ENCODE assay signal across 21 cellular contexts in the genomic region with DNA sequence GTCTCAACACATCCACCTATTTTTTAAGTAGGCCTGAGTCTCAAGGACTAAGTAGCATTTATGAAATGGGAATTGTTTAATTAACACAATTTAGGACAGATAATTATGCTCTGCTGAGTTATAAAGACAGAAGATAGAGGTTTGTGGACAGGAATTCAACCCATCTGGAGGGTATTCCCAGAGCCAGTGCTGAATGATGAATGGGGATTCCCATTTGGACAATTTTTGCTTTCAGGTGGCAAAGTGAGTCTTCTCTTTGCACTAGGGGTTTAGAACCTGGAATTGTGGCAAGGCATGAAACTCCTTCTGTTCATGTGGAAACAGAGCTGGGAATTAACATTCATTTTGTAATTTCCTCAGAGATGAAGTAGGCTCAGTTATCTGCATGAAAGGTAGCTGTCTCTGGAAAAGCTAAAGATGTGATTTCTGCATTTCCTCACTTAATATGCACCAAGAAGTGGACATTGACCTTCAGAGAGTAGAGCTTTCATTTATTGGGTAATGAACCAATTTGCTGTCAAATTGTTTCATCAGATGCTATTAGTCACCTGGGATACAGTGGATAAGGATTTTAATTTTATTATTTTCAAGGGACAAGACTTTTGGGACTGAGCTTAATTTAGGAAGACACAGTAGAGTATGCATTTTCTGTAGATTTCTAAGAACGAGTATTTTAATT.
DNase-seq lines count a peak whose midpoint lies in the region; ATAC-seq, FAIRE-seq and TF ChIP-seq lines count a peak whose summit lies in the region.
"Had no signal": no experiment of that assay in that cellular context is flagged by ENCODE, and none has a peak within 500 bp of the region (broad histone marks: within the 10 kb centered on the region; RNA-seq: fewer than 3 reads in every experiment).

No MANE protein-coding gene starts in this region.

- FAIRE-seq in GM12878 (lab: Jason Lieb, UNC) (no peak), small intestine (lab: Jason Lieb, UNC) (no peak), urothelium cell line (lab: Jason Lieb, UNC) (no peak)
- FAIRE-seq: A549, GM12892, GM19239 had no signal

- H4K20me1 ChIP-seq in GM12878 (ENCODE audit: control insufficient read depth, insufficient read depth), result no peaks in the 10 kb centered on the region

- TF ChIP-seq CTCF in GM12878 (IDR thresholded peaks at IDR 0.05 in 2 of 3, conservative IDR thresholded peaks at IDR 0.05 in 1 of 3; ENCODE audit: control insufficient read depth in 2 of 3, extremely low read depth in 1 of 3, insufficient read depth in 1 of 3, low read depth in 3 of 3, low read length in 3 of 3), result no peak

- RAD21 ChIA-PET in GM12878 (lab: Charles Lee; ENCODE audit: unreplicated experiment), result no interaction called here

- H2AFZ ChIP-seq in ACC112 (ENCODE audit: low read length, unreplicated experiment) (peak overlapping the region; percentile 7), GM12878 (ENCODE audit: control insufficient read depth, low read depth, low read length) (no peak overlapping the region)
- H2AFZ ChIP-seq: GM23248 had no signal

- H3K27ac ChIP-seq in ACC112 (ENCODE audit: low read depth, low read length), result no peak overlapping the region
- H3K27ac ChIP-seq in GM12878 (ENCODE audit: control insufficient read depth, insufficient read depth), result no peak overlapping the region
- no peak overlapping the region for H3K27ac ChIP-seq in small intestine (ENCODE audit: low read depth in 1 of 2, low read length in 1 of 2)
- H3K27ac ChIP-seq: A549, GM23248 had no signal

- no TSS peak for BruUV-seq in GM12878 (replicated peaks; lab: Mats Ljungman, UMichigan)

- H3K4me2 ChIP-seq in GM12878 (ENCODE audit: control insufficient read depth, insufficient read depth), result no peak overlapping the region
- H3K4me2 ChIP-seq: A549 had no signal

- H3K4me1 ChIP-seq in ACC112 (ENCODE audit: control insufficient read depth, insufficient read depth, low read length, unreplicated experiment), result no peaks in the 10 kb centered on the region
- H3K4me1 ChIP-seq in GM12878 (ENCODE audit: control insufficient read depth, insufficient read depth, low read length), result no peaks in the 10 kb centered on the region
- no peaks in the 10 kb centered on the region for H3K4me1 ChIP-seq in small intestine (ENCODE audit: control insufficient read depth in 2 of 2, insufficient read depth in 1 of 2, low read depth in 1 of 2, low read length in 1 of 2)
- H3K4me1 ChIP-seq in HAP-1, result peaks cover 10% of the 10 kb centered on the region
- H3K4me1 ChIP-seq: A549 had no signal

- DNase-seq in GM12878 (ENCODE audit: low read depth, low spot score) (no peak), small intestine (peak; percentile 1), urothelium cell line (ENCODE audit: low spot score) (no peak), erythroblast (lab: John Stamatoyannopoulos, UW) (no peak), HAP-1 (ENCODE audit: low spot score in 2 of 2) (no peak)
- DNase-seq: 8988T; C1 segment of cervical spinal cord; Calu3; CD4-positive, alpha-beta memory T cell; COR-L47; DMS53; DMS79 treated with DMSO at 0.1 percent for 48 hours; GF-D8; GM23248; H9; HFFc6 had no signal

- intact Hi-C loops in GM12878 (cut with micrococcal nuclease; ENCODE audit: unreplicated experiment), result no loop called here

- in situ Hi-C loops in GM12878 (cut with MboI) (no loop called here), HAP-1 (cut with MboI; ENCODE audit: low sequenced_read_pairs) (no loop called here)

- H3K4me3 ChIP-seq in ACC112 (ENCODE audit: low read depth, low read length) (no peak overlapping the region), GM12878 (no peak overlapping the region), small intestine (ENCODE audit: low read depth in 1 of 2, low read length in 2 of 2) (no peak overlapping the region), HAP-1 (no peak overlapping the region)
- H3K4me3 ChIP-seq: A549, GM23248 had no signal

- POLR2A ChIA-PET in GM12878 (lab: Charles Lee), result no interaction called here

- H3K36me3 ChIP-seq in ACC112 (ENCODE audit: insufficient read depth, low read length) (no peaks in the 10 kb centered on the region), GM12878 (ENCODE audit: control insufficient read depth in 2 of 2, insufficient read depth in 2 of 2, low read length in 1 of 2) (no peaks in the 10 kb centered on the region), small intestine (ENCODE audit: control insufficient read depth in 2 of 2, insufficient read depth in 2 of 2, low read length in 2 of 2) (no peaks in the 10 kb centered on the region), HAP-1 (replicated peaks) (no peaks in the 10 kb centered on the region)

- no peaks in the 10 kb centered on the region for H3K9me3 ChIP-seq in GM12878 (replicated peaks; ENCODE audit: control insufficient read depth, insufficient read depth, low read length)
- no peaks in the 10 kb centered on the region for H3K9me3 ChIP-seq in small intestine (ENCODE audit: control insufficient read depth, low read depth)
- no peaks in the 10 kb centered on the region for H3K9me3 ChIP-seq in HAP-1

- no peaks in the 10 kb centered on the region for H3K27me3 ChIP-seq in ACC112 (ENCODE audit: insufficient read depth, low read length)
- H3K27me3 ChIP-seq in GM12878 (replicated peaks in 1 of 2; ENCODE audit: control insufficient read depth in 2 of 2, insufficient read depth in 2 of 2, low read length in 1 of 2), result no peaks in the 10 kb centered on the region
- H3K27me3 ChIP-seq in small intestine (ENCODE audit: control insufficient read depth in 2 of 2, insufficient read depth in 2 of 2, low read length in 2 of 2), result no peaks in the 10 kb centered on the region
- H3K27me3 ChIP-seq in HAP-1 (ENCODE audit: low read depth), result no peaks in the 10 kb centered on the region

- SMC1A ChIA-PET in GM12878 (lab: Charles Lee; ENCODE audit: uncharacterized antibody, unreplicated experiment), result interaction anchor here (1.3 to 1.5 kb wide), 2 partner anchors 15 to 25 kb away, joined by 3 to 4 read pairs; no protein-coding TSS in a partner anchor

- WGBS in GM12878 (ENCODE audit: insufficient coverage, insufficient replicate concordance, low lambda C conversion rate, missing lambda C conversion rate), result 0% methylated on average over 1 of the region's 1 CpG
- WGBS in small intestine, 3 donors, result 14 to 69% (median 14%) methylated on average over 1 of the region's 1 CpG

- H3K9ac ChIP-seq in GM12878 (ENCODE audit: control insufficient read depth, insufficient read depth, low read length), result no peak overlapping the region
- H3K9ac ChIP-seq: GM23248 had no signal

- CTCF ChIA-PET in GM12878 (lab: Yijun Ruan, JAX), result no interaction called here

- TF ChIP-seq POLR2A in GM12878 (IDR thresholded peaks at IDR 0.05; ENCODE audit: low read depth, low read length) (no peak), erythroblast (IDR thresholded peaks at IDR 0.05; ENCODE audit: low read length) (no peak)

- no peak for TF ChIP-seq RAD21 in GM12878 (IDR thresholded peaks at IDR 0.05; ENCODE audit: insufficient read depth, low read depth, low read length)

- H3K79me2 ChIP-seq in ACC112 (ENCODE audit: control insufficient read depth, insufficient read depth, low read length, unreplicated experiment) (no peaks in the 10 kb centered on the region), GM12878 (ENCODE audit: control insufficient read depth, insufficient read depth, low read length) (no peaks in the 10 kb centered on the region)

- ATAC-seq in HG02610 (IDR thresholded peaks at IDR 0.05; ENCODE audit: unreplicated experiment) (peak; percentile 65), GM12878 (no peak)
- ATAC-seq: A549 had no signal

- no peak for TF ChIP-seq EP300 in GM12878 (IDR thresholded peaks at IDR 0.05; ENCODE audit: borderline replicate concordance in 1 of 2, control insufficient read depth in 1 of 2, low read depth in 2 of 2, low read length in 2 of 2)

TF ChIP-seq in GM12878, 131 proteins besides CTCF, POLR2A, EP300 and RAD21:
- TF ChIP-seq IKZF1 (conservative IDR thresholded peaks at IDR 0.05) (0 out of 2 replicates have a peak, but pooled peaks have one; percentile 35), GATAD2B (conservative IDR thresholded peaks at IDR 0.05; ENCODE audit: low read depth) (no peak)
